Comparison of ENCODE assay signal across 9 cellular contexts in the genomic region with DNA sequence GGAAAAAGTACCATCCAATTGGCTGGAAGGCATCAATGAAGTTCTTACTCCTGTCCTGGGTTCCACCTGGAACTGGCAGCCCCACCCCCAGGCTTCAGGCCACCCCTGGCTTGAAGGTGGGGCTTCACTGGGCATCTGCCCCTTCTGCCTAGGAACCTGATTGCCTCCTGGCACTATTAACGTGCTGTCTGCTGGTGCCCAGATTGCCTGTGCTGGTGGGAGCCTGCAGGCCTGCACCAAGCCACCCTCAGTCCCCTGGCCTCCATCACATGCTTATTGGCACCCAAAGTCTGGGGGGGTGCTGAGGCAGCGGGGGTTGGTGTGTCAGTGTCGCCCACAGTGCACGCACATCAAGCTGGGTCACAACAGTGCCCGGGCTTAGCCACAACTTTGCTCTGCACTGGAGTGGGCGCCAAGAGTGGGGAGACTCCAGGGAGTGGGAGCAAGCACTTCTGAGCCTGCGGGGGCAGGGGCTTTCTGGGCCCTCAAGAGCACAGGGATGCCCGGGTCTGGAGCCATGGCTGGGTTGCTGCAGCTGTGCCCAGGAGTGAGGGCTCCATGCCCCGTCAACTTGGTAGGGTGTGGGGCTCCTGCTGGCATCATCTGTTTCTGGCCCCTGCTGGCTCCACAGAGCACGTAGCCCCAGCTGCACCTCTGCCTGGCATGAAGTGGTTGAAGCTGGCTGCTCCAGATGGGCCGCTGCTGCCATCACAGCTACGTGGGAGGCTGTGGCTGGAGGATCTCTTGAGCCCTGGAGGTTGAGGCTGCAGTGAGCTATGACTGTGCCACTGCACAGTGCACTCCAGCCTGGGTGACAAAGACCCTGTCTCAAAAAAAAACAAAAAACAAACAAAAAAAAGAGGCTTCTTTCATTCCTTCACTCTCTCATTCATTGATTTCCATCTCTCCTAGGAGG. TPM values are rescaled to one million over a fixed set of nuclear protein-coding genes. Genes with fewer than 3 reads are reported as not detected.
DNase-seq lines count a peak whose midpoint lies in the region; ATAC-seq and TF ChIP-seq lines count a peak whose summit lies in the region.
"Had no signal": no experiment of that assay in that cellular context is flagged by ENCODE, and none has a peak within 500 bp of the region (broad histone marks: within the 10 kb centered on the region; RNA-seq: fewer than 3 reads in every experiment).

No MANE protein-coding gene starts in this region.

- H3K36me3 ChIP-seq in Peyer's patch: no peaks in the 10 kb centered on the region

- ATAC-seq in GM21528 (IDR thresholded peaks at IDR 0.05; ENCODE audit: low FRiP score, unreplicated experiment): peak; percentile 15
- ATAC-seq in foreskin keratinocyte: no peak

- H3K4me3 Mint-ChIP-seq in osteocyte (ENCODE audit: unreplicated experiment): peak overlapping the region; percentile 95

- DNase-seq in Peyer's patch: no peak
- no peak for DNase-seq in fibroblast of mammary gland (ENCODE audit: low read depth)
- DNase-seq in osteocyte (ENCODE audit: extremely low spot score, unreplicated experiment): no peak
- no peak for DNase-seq in CD1c-positive myeloid dendritic cell (ENCODE audit: extremely low spot score)
- no peak for DNase-seq in KBM-7
- DNase-seq in foreskin keratinocyte: no peak
- no peak for DNase-seq in NCI-H774 (lab: John Stamatoyannopoulos, UW)
- DNase-seq: NCI-H2029 had no signal

- H3K27ac Mint-ChIP-seq in osteocyte (ENCODE audit: unreplicated experiment): peak overlapping the region; percentile 100

- H3K27ac ChIP-seq in Peyer's patch (peak overlapping the region; percentile 9 to 76 (median 54)), foreskin keratinocyte (no peak overlapping the region)

- H3K4me1 Mint-ChIP-seq in osteocyte (ENCODE audit: unreplicated experiment): peaks cover 28% of the 10 kb centered on the region

- no peaks in the 10 kb centered on the region for H3K27me3 ChIP-seq in Peyer's patch
- no peaks in the 10 kb centered on the region for H3K27me3 ChIP-seq in foreskin keratinocyte

- in situ Hi-C loops in KBM-7 (cut with MboI; ENCODE audit: low pct_unique_long_range_greater_than_20kb, low sequenced_read_pairs): no loop called here

- no peaks in the 10 kb centered on the region for H3K27me3 Mint-ChIP-seq in osteocyte (ENCODE audit: unreplicated experiment)

- no peak for TF ChIP-seq POLR2A in Peyer's patch (IDR thresholded peaks at IDR 0.05)

- H3K4me1 ChIP-seq in Peyer's patch (peaks cover 0 to 4% (median 3%) of the 10 kb centered on the region in 4 donors), foreskin keratinocyte (no peaks in the 10 kb centered on the region)

- no peaks in the 10 kb centered on the region for H3K9me3 Mint-ChIP-seq in osteocyte (ENCODE audit: unreplicated experiment)

- H3K9me3 ChIP-seq in Peyer's patch: no peaks in the 10 kb centered on the region

- peak overlapping the region in 3 of 4 donors; percentile 8 to 36 (median 28) for H3K4me3 ChIP-seq in Peyer's patch
- peak overlapping the region; percentile 48 for H3K4me3 ChIP-seq in fibroblast of mammary gland (ENCODE audit: control insufficient read depth, low read depth, low read length)

- TF ChIP-seq CTCF in Peyer's patch (IDR thresholded peaks at IDR 0.05): no peak
- TF ChIP-seq CTCF in fibroblast of mammary gland (conservative IDR thresholded peaks at IDR 0.05; ENCODE audit: control insufficient read depth, insufficient read depth, low read depth, low read length): no peak
- no peak for TF ChIP-seq CTCF in osteocyte (IDR thresholded peaks at IDR 0.05)
- TF ChIP-seq CTCF in foreskin keratinocyte (conservative IDR thresholded peaks at IDR 0.05): no peak

- H3K36me3 Mint-ChIP-seq in osteocyte (ENCODE audit: unreplicated experiment): peaks cover 4% of the 10 kb centered on the region

RNA-seq across cellular contexts. Expression of a gene that starts 4.2 kb away (rescaled TPM):
- total RNA-seq in Peyer's patch (10 to 100 TPM; 25.5 to 42.9 (median 31.2) TPM), osteocyte (46.5 and 48.2 TPM in 2 replicates), foreskin keratinocyte (16.1 and 25.6 TPM in 2 replicates)
- polyA plus RNA-seq in foreskin keratinocyte: 73.4 and 73.9 TPM in 2 replicates

RNA-seq across cellular contexts. Expression of a gene that starts 16.1 kb away (rescaled TPM):
- total RNA-seq in Peyer's patch: 10 to 100 TPM; 14.0 to 30.2 (median 21.5) TPM
- 42.0 and 45.0 TPM in 2 replicates for total RNA-seq in osteocyte
- total RNA-seq in foreskin keratinocyte: 11.5 and 12.6 TPM in 2 replicates
- polyA plus RNA-seq in foreskin keratinocyte: 8.4 and 8.7 TPM in 2 replicates

RNA-seq across cellular contexts. Expression of a gene that starts 48.4 kb away (rescaled TPM):
- total RNA-seq in Peyer's patch: 1 to 10 TPM in 3 of 4 donors, under 1 TPM in 1; 0.67 to 9.9 (median 3.2) TPM
- total RNA-seq in osteocyte: 5.0 and 7.1 TPM in 2 replicates
- total RNA-seq in foreskin keratinocyte: 4.4 and 5.8 TPM in 2 replicates
- 4.9 TPM in 2 replicates for polyA plus RNA-seq in foreskin keratinocyte
